Comparison of ENCODE assay signal across 27 cellular contexts in the genomic region with DNA sequence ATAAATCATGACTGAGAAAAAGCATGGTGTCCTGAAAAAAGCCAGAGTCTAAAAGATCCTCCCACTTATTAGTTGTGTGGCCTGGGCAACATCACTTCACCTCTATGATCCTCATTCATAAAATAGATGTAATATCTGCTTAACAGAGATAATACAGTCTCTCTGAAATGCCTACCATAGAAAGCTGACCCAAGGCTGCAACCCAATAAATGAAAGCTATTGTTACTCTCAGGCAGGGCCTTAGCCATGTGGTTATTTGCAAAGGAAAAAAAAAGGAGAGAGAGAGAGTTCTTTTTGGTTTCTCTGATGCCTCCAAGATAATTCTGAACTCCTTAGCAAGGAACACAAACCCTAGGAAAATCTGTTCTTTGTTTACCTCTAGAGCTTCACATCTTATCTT. TPM values are rescaled to one million over a fixed set of nuclear protein-coding genes. Genes with fewer than 3 reads are reported as not detected.
"Had no signal": no experiment of that assay in that cellular context is flagged by ENCODE, and none has a peak within 500 bp of the region (broad histone marks: within the 10 kb centered on the region; RNA-seq: fewer than 3 reads in every experiment).

No MANE protein-coding gene starts in this region.

- DNase-seq: activated CD4-positive, alpha-beta T cell treated with anti-CD3 and anti-CD28 coated beads for 48 hours; activated CD4-positive, alpha-beta T cell treated with anti-CD3 and anti-CD28 coated beads, Interleukin-2, amount 50 U/mL, for 4 hours; activated CD4-positive, CD25-positive, alpha-beta regulatory T cell treated with anti-CD3 and anti-CD28 coated beads, Interleukin-2, amount 50 U/mL, for 72 hours; activated CD8-positive, alpha-beta memory T cell treated with anti-CD3 and anti-CD28 coated beads, Interleukin-2, amount 50 U/mL, for 48 hours; activated CD8-positive, alpha-beta T cell treated with anti-CD3 and anti-CD28 coated beads, Interleukin-2, amount 10 ng/mL, durations not matched to agents 7 days and 5 days; activated naive CD4-positive, alpha-beta T cell treated with anti-CD3 and anti-CD28 coated beads, Interleukin-2, amount 50 U/mL, for 16 hours; activated naive CD8-positive, alpha-beta T cell treated with anti-CD3 and anti-CD28 coated beads, Interleukin-2, amount 10 ng/mL, durations not matched to agents 7 days and 5 days; activated T-cell treated with anti-CD3 and anti-CD28 coated beads, Interleukin-2, amount 50 U/mL, for 1 hour; aorta; Karpas-422; MM.1S; NCI-H1105; NCI-H1436 treated with DMSO at 0.1 percent for 48 hours; NCI-H187; NCI-H2081; NCI-H510A treated with DMSO at 0.1 percent for 48 hours; NCI-H69; NK-92 treated with Interleukin-12 subunit alpha and Interleukin-12 subunit beta, amount 100 ng/mL, for 24 hours; OCI-M1; RPMI8226; T-helper 17 cell; T-helper 9 cell had no signal

- ATAC-seq: activated CD8-positive, alpha-beta T cell treated with anti-CD3 and anti-CD28 coated beads, Interleukin-2, amount 10 ng/mL, durations not matched to agents 7 days and 5 days; K562; Panc1; Right ventricle myocardium inferior; T-helper 17 cell; WTC11 had no signal

- H3K9me3 ChIP-seq: adrenal gland had no signal

- H3K27me3 ChIP-seq: adrenal gland had no signal

- H3K4me3 ChIP-seq: adrenal gland, K562 had no signal

RNA-seq across cellular contexts. Expression of a gene that starts 7.9 kb away (rescaled TPM):
- total RNA-seq: activated CD8-positive, alpha-beta T cell treated with anti-CD3 and anti-CD28 coated beads, Interleukin-2, amount 10 ng/mL, durations not matched to agents 7 days and 5 days; activated naive CD8-positive, alpha-beta T cell treated with anti-CD3 and anti-CD28 coated beads, Interleukin-2, amount 10 ng/mL, durations not matched to agents 7 days and 5 days; K562; T-helper 17 cell had no signal
- polyA plus RNA-seq: K562 had no signal
